Comparison of ENCODE assay signal across 16 cellular contexts in genomic region chr19:12930002-12930645, GRCh38. TPM values are rescaled to one million over a fixed set of nuclear protein-coding genes. Genes with fewer than 3 reads are reported as not detected.
"Had no signal": no experiment of that assay in that cellular context is flagged by ENCODE, and none has a peak within 500 bp of the region (broad histone marks: within the 10 kb centered on the region; RNA-seq: fewer than 3 reads in every experiment).

No MANE protein-coding gene starts in this region.

- H3K9me3 ChIP-seq: gastroesophageal sphincter, sigmoid colon, transverse colon had no signal

- DNase-seq: activated CD8-positive, alpha-beta memory T cell treated with anti-CD3 and anti-CD28 coated beads, Interleukin-2, amount 50 U/mL, for 4 hours; activated CD8-positive, alpha-beta T cell treated with anti-CD3 and anti-CD28 coated beads for 36 hours; activated naive CD4-positive, alpha-beta T cell treated with anti-CD3 and anti-CD28 coated beads for 36 hours; brain microvascular endothelial cell; effector memory CD4-positive, alpha-beta T cell; left ventricle myocardium superior; mesenchymal stem cell; nephron progenitor cell; sigmoid colon; stimulated activated CD4-positive, alpha-beta T cell treated with anti-CD3 and anti-CD28 coated beads, Interleukin-2, amount 100 ng/mL, for 24 hours; stimulated activated naive B cell treated with anti-CD40 and anti-IgM and Interleukin-4, amounts not matched to agents 10 μg/mL and 1 μg/mL and 100 μg/mL, for 72 hours; substantia nigra; transverse colon had no signal

- H3K4me3 ChIP-seq: gastroesophageal sphincter, sigmoid colon, transverse colon had no signal

- H3K27ac ChIP-seq: brain microvascular endothelial cell, epithelial cell of prostate, gastroesophageal sphincter, sigmoid colon, transverse colon had no signal

- H3K27me3 ChIP-seq: brain microvascular endothelial cell, gastroesophageal sphincter, sigmoid colon, transverse colon had no signal

- ATAC-seq: activated CD8-positive, alpha-beta T cell treated with anti-CD3 and anti-CD28 coated beads for 36 hours; gastroesophageal sphincter; left ventricle myocardium superior; stimulated activated naive B cell treated with anti-CD40 and anti-IgM and Interleukin-4, amounts not matched to agents 10 μg/mL and 1 μg/mL and 100 μg/mL, for 72 hours had no signal

RNA-seq across cellular contexts. Expression of gene SYCE2, which starts 11.0 kb away (rescaled TPM):
- total RNA-seq: left ventricle myocardium superior, osteocyte, sigmoid colon had no signal
